In genomic region chr17:46082293-46082692, GRCh38 we compare ENCODE assay signal across 23 cellular contexts.
A peak's percentile ranks its signal among the peaks of the same experiment; 100 is the strongest.
DNase-seq lines count a peak whose midpoint lies in the region; ATAC-seq, FAIRE-seq and TF ChIP-seq lines count a peak whose summit lies in the region.
"Had no signal": no experiment of that assay in that cellular context is flagged by ENCODE, and none has a peak within 500 bp of the region (broad histone marks: within the 10 kb centered on the region; RNA-seq: fewer than 3 reads in every experiment).

No MANE protein-coding gene starts in this region.

- peak overlapping the region; percentile 27 for H3K27ac Mint-ChIP-seq in activated CD4-positive, alpha-beta T cell treated with anti-CD3 and anti-CD28 coated beads for 36 hours
- H3K27ac Mint-ChIP-seq in T-helper 17 cell = peak overlapping the region; percentile 63
- H3K27ac Mint-ChIP-seq in nephron progenitor cell = peak overlapping the region; percentile 84

- in situ Hi-C loops in K562 (cut with MboI) (no loop called here), HepG2 (cut with HindIII; ENCODE audit: extremely low pct_ligation_motif_present, low pct_unique_long_range_greater_than_20kb) (no loop called here)

- no peaks in the 10 kb centered on the region for H3K9me3 Mint-ChIP-seq in activated CD4-positive, alpha-beta T cell treated with anti-CD3 and anti-CD28 coated beads for 36 hours (ENCODE audit: low read depth)
- H3K9me3 Mint-ChIP-seq in nephron progenitor cell = peaks cover 12% of the 10 kb centered on the region
- H3K9me3 Mint-ChIP-seq: neural crest cell had no signal

- TF ChIP-seq POLR2A in K562 (conservative IDR thresholded peaks at IDR 0.05) = no peak
- no peak for TF ChIP-seq POLR2A in HepG2 (IDR thresholded peaks at IDR 0.05; ENCODE audit: insufficient read depth in 1 of 2, low read depth in 2 of 2, low read length in 2 of 2)

- peaks cover 18% of the 10 kb centered on the region for H3K36me3 ChIP-seq in K562 (ENCODE audit: control insufficient read depth, insufficient read depth, low read length)
- peaks cover 14 to 62% of the 10 kb centered on the region in 2 experiments for H3K36me3 ChIP-seq in HepG2 (replicated peaks in 1 of 2; ENCODE audit: control insufficient read depth in 1 of 2, insufficient read depth in 2 of 2, low read length in 2 of 2)
- H3K36me3 ChIP-seq: uterus had no signal

- H3K4me2 ChIP-seq in K562 (ENCODE audit: insufficient read depth, low read length) = no peak overlapping the region; the same call in 1 of the 2 replicates
- H3K4me2 ChIP-seq in HepG2 (ENCODE audit: low read depth, low read length) = no peak overlapping the region

- H3K4me3 ChIP-seq in K562 = no peak overlapping the region
- no peak overlapping the region for H3K4me3 ChIP-seq in HepG2 (replicated peaks in 1 of 3; ENCODE audit: insufficient read depth in 1 of 3, low read depth in 2 of 3, low read length in 3 of 3)
- H3K4me3 ChIP-seq: SJCRH30, uterus had no signal

- POLR2A ChIA-PET in activated CD4-positive, alpha-beta T cell treated with anti-CD3 and anti-CD28 coated beads for 36 hours (lab: Charles Lee) = interaction anchor here (1.2 kb wide), 1 partner anchor 31 kb away, joined by 8 read pairs; no protein-coding TSS in a partner anchor
- POLR2A ChIA-PET in K562 (lab: Yijun Ruan, JAX) = interaction anchor here (2.0 to 3.1 kb wide), 2 partner anchors 9 to 17 kb away, joined by 7 to 12 read pairs; no protein-coding TSS in a partner anchor
- POLR2A ChIA-PET in HepG2 (lab: Yijun Ruan, JAX) = no interaction called here

- H3K36me3 Mint-ChIP-seq in activated CD4-positive, alpha-beta T cell treated with anti-CD3 and anti-CD28 coated beads for 36 hours (ENCODE audit: low read depth) = peaks cover 26% of the 10 kb centered on the region
- H3K36me3 Mint-ChIP-seq in T-helper 17 cell (ENCODE audit: low read depth) (peaks cover 3% of the 10 kb centered on the region), nephron progenitor cell (ENCODE audit: low read depth) (peaks cover 56% of the 10 kb centered on the region)

- H3K79me2 ChIP-seq in K562 (ENCODE audit: control insufficient read depth, insufficient read depth, low read length) = peaks cover 94% of the 10 kb centered on the region
- peaks cover 43% of the 10 kb centered on the region for H3K79me2 ChIP-seq in HepG2 (ENCODE audit: insufficient read depth, low read length)

- H3K27ac ChIP-seq in K562 (ENCODE audit: extremely low read depth, low read depth, low read length) = peak overlapping the region; percentile 59; the same call in 2 of the 3 replicates
- H3K27ac ChIP-seq in HepG2 (ENCODE audit: extremely low read length, insufficient read depth, low read length) = no peak overlapping the region
- H3K27ac ChIP-seq: 22Rv1, SJCRH30, uterus had no signal

- no peak for TF ChIP-seq CTCF in K562 (IDR thresholded peaks at IDR 0.05 in 2 of 3, conservative IDR thresholded peaks at IDR 0.05 in 1 of 3; ENCODE audit: insufficient read depth in 2 of 3, low read depth in 1 of 3, low read length in 3 of 3)
- no peak for TF ChIP-seq CTCF in nephron progenitor cell (IDR thresholded peaks at IDR 0.05)
- no peak for TF ChIP-seq CTCF in HepG2 (CRISPR knock-in tag; IDR thresholded peaks at IDR 0.05)

- H4K20me1 ChIP-seq in K562 (replicated peaks; ENCODE audit: control insufficient read depth, insufficient read depth, low read length) (no peaks in the 10 kb centered on the region), HepG2 (ENCODE audit: insufficient read depth, low read length) (peaks cover 21% of the 10 kb centered on the region)

- no TSS peak for BruUV-seq in K562 (replicated peaks; lab: Mats Ljungman, UMichigan)
- no TSS peak for BruUV-seq in HepG2 (replicated peaks; lab: Mats Ljungman, UMichigan)

- H3K9me3 ChIP-seq in T-helper 17 cell (ENCODE audit: control insufficient read depth, low read length, poor library complexity, severe bottlenecking) (no peaks in the 10 kb centered on the region), K562 (replicated peaks; ENCODE audit: control insufficient read depth, insufficient read depth, low read depth, low read length) (no peaks in the 10 kb centered on the region), HepG2 (ENCODE audit: low read length) (no peaks in the 10 kb centered on the region)
- H3K9me3 ChIP-seq: uterus had no signal

- H3K9ac ChIP-seq in K562 (ENCODE audit: insufficient read depth in 1 of 2, low read depth in 2 of 2, low read length in 2 of 2) = peak overlapping the region in 1 of 2 experiments; percentile 5; a peak in 1 of 4 replicates
- no peak overlapping the region for H3K9ac ChIP-seq in HepG2 (ENCODE audit: insufficient read depth, low read depth, low read length)

- 0% methylated on average over 2 of the region's 2 CpGs for WGBS in K562 (ENCODE audit: insufficient coverage, low coverage, missing lambda C conversion rate)
- 97% methylated on average over 2 of the region's 2 CpGs for WGBS in HepG2 (ENCODE audit: low lambda C conversion rate)

- no peak overlapping the region for H3K4me3 Mint-ChIP-seq in activated CD4-positive, alpha-beta T cell treated with anti-CD3 and anti-CD28 coated beads for 36 hours
- H3K4me3 Mint-ChIP-seq in T-helper 17 cell (no peak overlapping the region), nephron progenitor cell (no peak overlapping the region)
- H3K4me3 Mint-ChIP-seq: neural crest cell had no signal

- H2AFZ ChIP-seq in K562 (ENCODE audit: low read depth, low read length) = no peak overlapping the region
- no peak overlapping the region for H2AFZ ChIP-seq in HepG2 (ENCODE audit: low read length)

- TF ChIP-seq EP300 in K562 (IDR thresholded peaks at IDR 0.05; ENCODE audit: low read length) = no peak
- no peak for TF ChIP-seq EP300 in HepG2 (IDR thresholded peaks at IDR 0.05; ENCODE audit: low read depth in 2 of 2, low read length in 2 of 2)
- no peak for TF ChIP-seq EP300 in HepG2 (CRISPR knock-in tag; IDR thresholded peaks at IDR 0.05; ENCODE audit: borderline replicate concordance)

- H3K4me1 ChIP-seq in K562 (replicated peaks in 1 of 2; ENCODE audit: control insufficient read depth in 2 of 2, insufficient read depth in 2 of 2, low read length in 2 of 2) (peaks cover 21 to 63% of the 10 kb centered on the region in 2 experiments), HepG2 (ENCODE audit: insufficient read depth, low read length) (no peaks in the 10 kb centered on the region)

- peaks cover 69% of the 10 kb centered on the region for H3K4me1 Mint-ChIP-seq in activated CD4-positive, alpha-beta T cell treated with anti-CD3 and anti-CD28 coated beads for 36 hours
- peaks cover 44% of the 10 kb centered on the region for H3K4me1 Mint-ChIP-seq in T-helper 17 cell
- peaks cover 18% of the 10 kb centered on the region for H3K4me1 Mint-ChIP-seq in nephron progenitor cell

- H3K27me3 ChIP-seq in K562 (ENCODE audit: control insufficient read depth in 2 of 2, insufficient read depth in 2 of 2, low read length in 2 of 2) = no peaks in the 10 kb centered on the region
- H3K27me3 ChIP-seq in HepG2 (ENCODE audit: control insufficient read depth in 1 of 2, insufficient read depth in 2 of 2, low read length in 2 of 2) = no peaks in the 10 kb centered on the region
- H3K27me3 ChIP-seq: SJCRH30, uterus had no signal

- no peaks in the 10 kb centered on the region for H3K27me3 Mint-ChIP-seq in activated CD4-positive, alpha-beta T cell treated with anti-CD3 and anti-CD28 coated beads for 36 hours
- H3K27me3 Mint-ChIP-seq in T-helper 17 cell (no peaks in the 10 kb centered on the region), nephron progenitor cell (ENCODE audit: low read depth, poor library complexity) (no peaks in the 10 kb centered on the region)

- no peak for DNase-seq in activated CD4-positive, alpha-beta T cell treated with anti-CD3 and anti-CD28 coated beads for 36 hours
- DNase-seq in activated CD4-positive, alpha-beta T cell treated with anti-CD3 and anti-CD28 coated beads for 4 hours = no peak
- DNase-seq in T-helper 17 cell = no peak
- no peak for DNase-seq in K562 (ENCODE audit: extremely low read depth in 1 of 4, low spot score in 3 of 4)
- DNase-seq in nephron progenitor cell = no peak
- no peak for DNase-seq in UCSD-AML1 (lab: John Stamatoyannopoulos, UW; ENCODE audit: unreplicated experiment)
- no peak for DNase-seq in NCI-H446 treated with DMSO at 0.1 percent for 48 hours (lab: John Stamatoyannopoulos, UW)
- no peak for DNase-seq in HepG2 (ENCODE audit: low spot score)
- DNase-seq: activated CD4-positive, CD25-positive, alpha-beta regulatory T cell; activated gamma-delta T cell; AML-193; glutamatergic neuron; HCEC 1CT; left cardiac atrium; mesendoderm; NCI-H1694 treated with DMSO at 0.1 percent for 48 hours; NCI-H226; SJCRH30; stimulated activated CD4-positive, alpha-beta T cell treated with anti-CD3 and anti-CD28 coated beads, Interleukin-4, amount 100 ng/mL, for 24 hours; substantia nigra; uterus had no signal

- no peak for ATAC-seq in activated CD4-positive, alpha-beta T cell treated with anti-CD3 and anti-CD28 coated beads for 36 hours
- ATAC-seq in T-helper 17 cell (no peak), K562 (peak; percentile 3; the same call in 2 of the 3 replicates), HepG2 (no peak)
- ATAC-seq: left cardiac atrium had no signal

- TF ChIP-seq RAD21 in K562 (CRISPR knock-in tag; conservative IDR thresholded peaks at IDR 0.05 in 1 of 2, IDR thresholded peaks at IDR 0.05 in 1 of 2) (no peak), HepG2 (CRISPR knock-in tag; IDR thresholded peaks at IDR 0.05) (no peak)

- CTCF ChIA-PET in activated CD4-positive, alpha-beta T cell treated with anti-CD3 and anti-CD28 coated beads for 36 hours (lab: Charles Lee) = interaction anchor here (0.6 to 1.8 kb wide), 7 partner anchors 13 to 130 kb away, joined by 3 to 7 read pairs (median 4); no protein-coding TSS in a partner anchor
- CTCF ChIA-PET in K562 (lab: Yijun Ruan, JAX; ENCODE audit: low intra/inter-chr PET ratio) (no interaction called here), HepG2 (lab: Yijun Ruan, JAX; ENCODE audit: low intra/inter-chr PET ratio, low total read pairs) (no interaction called here)

- H3K9me1 ChIP-seq in K562 (ENCODE audit: control insufficient read depth, insufficient read depth, low read length) = no peaks in the 10 kb centered on the region

- intact Hi-C loops in activated CD4-positive, alpha-beta T cell treated with anti-CD3 and anti-CD28 coated beads for 36 hours (cut with DNase I, micrococcal nuclease) = loop anchor here in 1 of 2 experiments (5.0 to 10.0 kb wide), 2 partner anchors 35 to 53 kb away; no protein-coding TSS in a partner anchor
- intact Hi-C loops in K562 (cut with micrococcal nuclease) = no loop called here
- intact Hi-C loops in HepG2 (cut with micrococcal nuclease; ENCODE audit: unreplicated experiment) = no loop called here

- FAIRE-seq in K562 (lab: Jason Lieb, UNC) (peak; percentile 58), HepG2 (lab: Jason Lieb, UNC) (no peak)

TF ChIP-seq in K562, 482 proteins besides CTCF, POLR2A, EP300 and RAD21 (continues in another document):
- TF ChIP-seq SPI1 (IDR thresholded peaks at IDR 0.05; ENCODE audit: borderline replicate concordance, low read depth, low read length) = no peak
- TF ChIP-seq NELFE (IDR thresholded peaks at IDR 0.05; ENCODE audit: insufficient read depth, insufficient read length) = no peak

TF ChIP-seq in HepG2, 621 proteins besides CTCF, POLR2A, EP300 and RAD21:
- no peak for TF ChIP-seq NCOA1 (CRISPR knock-in tag; IDR thresholded peaks at IDR 0.05)
- TF ChIP-seq GLI4 (CRISPR knock-in tag; IDR thresholded peaks at IDR 0.05; ENCODE audit: borderline replicate concordance) = no peak
- TF ChIP-seq POLR2AphosphoS2 (IDR thresholded peaks at IDR 0.05; ENCODE audit: low read depth, low read length) = no peak
- no peak for TF ChIP-seq HMGA1 (CRISPR knock-in tag; conservative IDR thresholded peaks at IDR 0.05)
TF ChIP-seq in HepG2: peak in this region for 0.

Comparison
In these comparisons a context has a peak if more than half of its experiments do, and no peak if none do; other contexts are left out.
1. H3K27ac Mint-ChIP-seq: peak in every context shown above with its lines; median percentile 84 in nephron progenitor cell; 63 in T-helper 17 cell; 27 in activated CD4-positive, alpha-beta T cell treated with anti-CD3 and anti-CD28 coated beads for 36 hours.